ENCODE assay signal across 8 cellular contexts in the genomic region with DNA sequence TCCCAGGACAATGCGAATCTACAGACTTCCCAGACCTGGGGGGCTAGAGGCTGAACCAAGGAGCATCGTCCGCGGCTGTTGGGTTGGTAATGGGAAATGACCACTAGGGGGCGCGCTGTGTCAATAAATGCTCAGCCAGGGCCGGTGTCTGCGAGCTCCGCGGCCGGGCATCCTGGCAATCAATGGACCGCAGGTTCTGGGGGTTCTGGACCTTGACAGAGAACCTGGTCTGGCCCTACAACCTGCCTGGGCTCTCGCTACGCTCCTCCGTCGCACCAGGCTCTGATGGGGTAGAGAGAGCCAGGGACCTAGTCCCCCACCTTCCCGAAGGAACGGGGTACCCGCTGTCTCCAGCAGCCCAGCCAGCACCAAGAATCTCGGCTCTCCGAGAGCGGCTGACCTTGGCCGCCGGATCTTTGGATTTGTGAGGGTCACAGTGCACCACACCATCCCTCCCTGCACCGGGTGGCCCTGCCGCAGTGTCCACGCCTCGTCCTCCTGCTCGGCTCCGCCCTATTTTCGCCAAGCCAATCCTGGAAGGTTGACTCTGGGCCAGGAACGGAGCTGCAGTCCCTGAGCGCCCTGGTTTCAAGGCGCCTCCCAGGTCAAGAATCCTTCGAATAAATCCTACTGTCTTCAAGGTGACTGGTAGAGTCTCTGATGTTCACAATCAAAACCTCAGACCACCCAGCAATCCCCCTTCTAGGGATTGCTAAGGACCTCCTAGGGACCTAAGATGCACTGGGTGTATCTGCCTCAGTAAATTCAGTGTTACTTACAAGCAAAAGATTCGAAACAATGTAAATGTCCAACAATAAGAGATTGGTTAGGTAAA. TPM values are rescaled to one million over a fixed set of nuclear protein-coding genes. Genes with fewer than 3 reads are reported as not detected.
DNase-seq lines count a peak whose midpoint lies in the region; ATAC-seq and TF ChIP-seq lines count a peak whose summit lies in the region.

No MANE protein-coding gene starts in this region.

- TF ChIP-seq CTCF in GM12875 (IDR thresholded peaks at IDR 0.05; ENCODE audit: borderline replicate concordance, insufficient read depth, low read depth, low read length) (peak; percentile 77), activated B cell treated with CpG ODN at 0.5 μM for 24 hours (IDR thresholded peaks at IDR 0.05) (no peak)

- peaks cover 34% of the 10 kb centered on the region for H3K27me3 Mint-ChIP-seq in activated B cell treated with CpG ODN at 0.5 μM for 24 hours
- H3K27me3 Mint-ChIP-seq in central memory CD8-positive, alpha-beta T cell, result peaks cover 30% of the 10 kb centered on the region

- DNase-seq in NCI-H2171 treated with DMSO at 0.1 percent for 48 hours (lab: John Stamatoyannopoulos, UW) (peak; percentile 60), activated B cell treated with CpG ODN at 0.5 μM for 24 hours (peak; percentile 81), islet precursor cell (peak; percentile 91)
- peak; percentile 75 to 93 for DNase-seq in central memory CD8-positive, alpha-beta T cell (ENCODE audit: low spot score in 2 of 2)
- DNase-seq in stimulated activated CD4-positive, alpha-beta T cell treated with anti-CD3 and anti-CD28 coated beads, Interleukin-12 subunit alpha, Interleukin-12 subunit beta, amount 100 ng/mL, for 24 hours (ENCODE audit: low read depth in 2 of 2), result peak; percentile 75 to 90

- ATAC-seq in HG02870 (IDR thresholded peaks at IDR 0.05; ENCODE audit: unreplicated experiment) (peak; percentile 80), activated B cell treated with CpG ODN at 0.5 μM for 24 hours (ENCODE audit: low read depth) (peak; percentile 92), HG03469 (IDR thresholded peaks at IDR 0.05; ENCODE audit: unreplicated experiment) (no peak)
- peak; percentile 70 for ATAC-seq in central memory CD8-positive, alpha-beta T cell (replicated peaks; ENCODE audit: extremely low read depth, poor library complexity, severe bottlenecking)

- no peaks in the 10 kb centered on the region for H3K36me3 Mint-ChIP-seq in activated B cell treated with CpG ODN at 0.5 μM for 24 hours (ENCODE audit: low read depth)
- no peaks in the 10 kb centered on the region for H3K36me3 Mint-ChIP-seq in central memory CD8-positive, alpha-beta T cell (ENCODE audit: insufficient read depth)

- CTCF ChIA-PET in activated B cell treated with CpG ODN at 0.5 μM for 24 hours (lab: Charles Lee), result interaction anchor here (0.6 to 3.6 kb wide), 28 partner anchors 8 to 468 kb away, joined by 3 to 51 read pairs (median 4); partner anchors contain the start of gene CKLF

- no peak overlapping the region for H3K4me3 ChIP-seq in GM12875 (ENCODE audit: low read depth, low read length)

- POLR2A ChIA-PET in activated B cell treated with CpG ODN at 0.5 μM for 24 hours (lab: Charles Lee), result interaction anchor here (1.0 kb wide), 1 partner anchor 461 kb away, joined by 4 read pairs; no protein-coding TSS in a partner anchor

- peaks cover 4% of the 10 kb centered on the region for H3K9me3 Mint-ChIP-seq in activated B cell treated with CpG ODN at 0.5 μM for 24 hours
- H3K9me3 Mint-ChIP-seq in central memory CD8-positive, alpha-beta T cell, result no peaks in the 10 kb centered on the region

- H3K4me1 Mint-ChIP-seq in activated B cell treated with CpG ODN at 0.5 μM for 24 hours, result peaks cover 16% of the 10 kb centered on the region
- peaks cover 18% of the 10 kb centered on the region for H3K4me1 Mint-ChIP-seq in central memory CD8-positive, alpha-beta T cell

- intact Hi-C loops in activated B cell treated with CpG ODN at 0.5 μM for 24 hours (cut with micrococcal nuclease), result loop anchor here (1.0 to 5.0 kb wide), 9 partner anchors 77 to 462 kb away; partner anchors contain the start of gene CMTM3

- no peak overlapping the region for H3K27ac Mint-ChIP-seq in activated B cell treated with CpG ODN at 0.5 μM for 24 hours
- no peak overlapping the region for H3K27ac Mint-ChIP-seq in central memory CD8-positive, alpha-beta T cell (ENCODE audit: low read depth)

- H3K4me3 Mint-ChIP-seq in activated B cell treated with CpG ODN at 0.5 μM for 24 hours, result peak overlapping the region; percentile 69
- peak overlapping the region; percentile 83 for H3K4me3 Mint-ChIP-seq in central memory CD8-positive, alpha-beta T cell

RNA-seq across cellular contexts. Expression of gene BEAN1, which starts 20.3 kb away (rescaled TPM):
- not detected in 2 replicates for total RNA-seq in activated B cell treated with CpG ODN at 0.5 μM for 24 hours

RNA-seq across cellular contexts. Expression of gene CDH5, which starts 40.3 kb away (rescaled TPM):
- total RNA-seq in activated B cell treated with CpG ODN at 0.5 μM for 24 hours, result not detected in 2 replicates
